In genomic region chr15:79674124-79674465, GRCh38 we compare ENCODE assay signal across 18 cellular contexts.
"Had no signal": no experiment of that assay in that cellular context is flagged by ENCODE, and none has a peak within 500 bp of the region (broad histone marks: within the 10 kb centered on the region; RNA-seq: fewer than 3 reads in every experiment).

No MANE protein-coding gene starts in this region.

- ATAC-seq: activated CD8-positive, alpha-beta T cell treated with anti-CD3 and anti-CD28 coated beads, Interleukin-2, amount 10 ng/mL, durations not matched to agents 7 days and 5 days; left cardiac atrium; mucosa of descending colon; natural killer cell; right cardiac atrium had no signal

- H3K9me3 Mint-ChIP-seq: activated T-helper 1 cell treated with anti-CD3 and anti-CD28 coated beads, Interleukin-12 subunit alpha, Interleukin-12 subunit beta, Interleukin-2, Interleukin-4 antibody, amounts not matched to agents 30 ng/mL and 10 ng/mL and 1 ng/mL, durations not matched to agents 14 hours and 24 hours and 36 hours; natural killer cell; stimulated activated naive B cell treated with anti-CD40 and anti-IgM and Interleukin-4, amounts not matched to agents 10 μg/mL and 1 μg/mL and 100 μg/mL, for 72 hours had no signal

- DNase-seq: activated CD4-positive, alpha-beta T cell treated with anti-CD3 and anti-CD28 coated beads for 4 hours; activated CD8-positive, alpha-beta memory T cell treated with anti-CD3 and anti-CD28 coated beads, Interleukin-2, amount 50 U/mL, for 48 hours; activated CD8-positive, alpha-beta T cell treated with anti-CD3 and anti-CD28 coated beads, Interleukin-2, amount 10 ng/mL, durations not matched to agents 7 days and 5 days; activated naive CD4-positive, alpha-beta T cell; effector memory CD4-positive, alpha-beta T cell; hippocampal formation; left cardiac atrium; mucosa of descending colon; natural killer cell; right cardiac atrium; spleen had no signal

- H3K4me3 ChIP-seq: ascending aorta, lung, mucosa of descending colon, spleen, tibial nerve, vagina had no signal

- H3K4me1 ChIP-seq: ascending aorta, tibial nerve, vagina had no signal

- H3K9me3 ChIP-seq: ascending aorta, mucosa of descending colon, spleen, tibial nerve, vagina had no signal

- H3K27ac ChIP-seq: ascending aorta, spleen, tibial nerve, vagina, VCaP had no signal

- H3K4me3 Mint-ChIP-seq: activated CD8-positive, alpha-beta T cell treated with anti-CD3 and anti-CD28 coated beads, Interleukin-2, amount 10 ng/mL, durations not matched to agents 7 days and 5 days; activated T-helper 1 cell treated with anti-CD3 and anti-CD28 coated beads, Interleukin-12 subunit alpha, Interleukin-12 subunit beta, Interleukin-2, Interleukin-4 antibody, amounts not matched to agents 30 ng/mL and 10 ng/mL and 1 ng/mL, durations not matched to agents 14 hours and 24 hours and 36 hours; natural killer cell; stimulated activated naive B cell treated with anti-CD40 and anti-IgM and Interleukin-4, amounts not matched to agents 10 μg/mL and 1 μg/mL and 100 μg/mL, for 72 hours had no signal

- H3K27ac Mint-ChIP-seq: activated CD8-positive, alpha-beta T cell treated with anti-CD3 and anti-CD28 coated beads, Interleukin-2, amount 10 ng/mL, durations not matched to agents 7 days and 5 days; activated T-helper 1 cell treated with anti-CD3 and anti-CD28 coated beads, Interleukin-12 subunit alpha, Interleukin-12 subunit beta, Interleukin-2, Interleukin-4 antibody, amounts not matched to agents 30 ng/mL and 10 ng/mL and 1 ng/mL, durations not matched to agents 14 hours and 24 hours and 36 hours; natural killer cell had no signal

- H3K36me3 ChIP-seq: ascending aorta, spleen, tibial nerve, vagina had no signal

- H3K4me1 Mint-ChIP-seq: natural killer cell had no signal

- H3K27me3 ChIP-seq: ascending aorta, tibial nerve, vagina had no signal

- H3K36me3 Mint-ChIP-seq: natural killer cell; stimulated activated naive B cell treated with anti-CD40 and anti-IgM and Interleukin-4, amounts not matched to agents 10 μg/mL and 1 μg/mL and 100 μg/mL, for 72 hours had no signal
